ENCODE assay signal across 8 cellular contexts in genomic region chrX:129637217-129638109, GRCh38. TPM values are rescaled to one million over a fixed set of nuclear protein-coding genes. Genes with fewer than 3 reads are reported as not detected.
DNase-seq lines count a peak whose midpoint lies in the region; ATAC-seq and TF ChIP-seq lines count a peak whose summit lies in the region.

No MANE protein-coding gene starts in this region.

- H3K27me3 Mint-ChIP-seq in naive thymus-derived CD8-positive, alpha-beta T cell = no peaks in the 10 kb centered on the region

- H3K4me1 Mint-ChIP-seq in naive thymus-derived CD8-positive, alpha-beta T cell = peaks cover 0 to 4% (median 1%) of the 10 kb centered on the region in 4 donors

- no peak overlapping the region for H3K27ac Mint-ChIP-seq in naive thymus-derived CD8-positive, alpha-beta T cell

- DNase-seq in NCI-H446 (lab: John Stamatoyannopoulos, UW) = peak; percentile 22 to 67
- no peak for DNase-seq in NCI-H446 treated with DMSO at 0.1 percent for 48 hours (lab: John Stamatoyannopoulos, UW)
- DNase-seq in NCI-H82 (lab: John Stamatoyannopoulos, UW) = peak; percentile 75
- DNase-seq in activated CD8-positive, alpha-beta memory T cell treated with anti-CD3 and anti-CD28 coated beads, Interleukin-2, amount 50 U/mL, for 4 hours = peak; percentile 79
- DNase-seq in epithelial cell of proximal tubule (ENCODE audit: low read depth) = no peak
- DNase-seq in naive thymus-derived CD8-positive, alpha-beta T cell = peak; percentile 48 to 83 (median 69)
- DNase-seq in stimulated activated CD8-positive, alpha-beta memory T cell treated with anti-CD3 and anti-CD28 coated beads, Interleukin-7, amount 100 ng/mL, for 48 hours (ENCODE audit: extremely low read depth in 1 of 2, low read depth in 1 of 2) = peak; percentile 34 to 39

- peak; percentile 78 for TF ChIP-seq CTCF in epithelial cell of proximal tubule (conservative IDR thresholded peaks at IDR 0.05; ENCODE audit: low read depth, low read length)

- peaks cover 0 to 4% (median 0%) of the 10 kb centered on the region in 9 donors for H3K9me3 Mint-ChIP-seq in naive thymus-derived CD8-positive, alpha-beta T cell

- POLR2A ChIA-PET in naive thymus-derived CD8-positive, alpha-beta T cell (lab: Charles Lee) = no interaction called here

- no peaks in the 10 kb centered on the region for H3K36me3 Mint-ChIP-seq in naive thymus-derived CD8-positive, alpha-beta T cell

- no peak overlapping the region for H3K4me3 Mint-ChIP-seq in naive thymus-derived CD8-positive, alpha-beta T cell

- no peak overlapping the region for H3K4me3 ChIP-seq in epithelial cell of proximal tubule (ENCODE audit: low read depth, low read length)

- peak; percentile 61 for ATAC-seq in HG03025 (IDR thresholded peaks at IDR 0.05; ENCODE audit: low FRiP score, unreplicated experiment)
- peak; percentile 71 for ATAC-seq in naive thymus-derived CD8-positive, alpha-beta T cell

RNA-seq across cellular contexts. Expression of gene APLN, which starts 17.3 kb away (rescaled TPM):
- 0.36 and 1.8 TPM in 2 replicates for total RNA-seq in epithelial cell of proximal tubule
- not detected for total RNA-seq in naive thymus-derived CD8-positive, alpha-beta T cell
- polyA plus RNA-seq in naive thymus-derived CD8-positive, alpha-beta T cell = not detected

Comparison
In these comparisons a context has a peak if more than half of its experiments do, and no peak if none do; other contexts are left out.
1. DNase-seq: peak in NCI-H446 (2 of 2), NCI-H82 (single experiment), activated CD8-positive, alpha-beta memory T cell treated with anti-CD3 and anti-CD28 coated beads, Interleukin-2, amount 50 U/mL, for 4 hours (single experiment), naive thymus-derived CD8-positive, alpha-beta T cell (10 of 10) and stimulated activated CD8-positive, alpha-beta memory T cell treated with anti-CD3 and anti-CD28 coated beads, Interleukin-7, amount 100 ng/mL, for 48 hours (2 of 2); none in NCI-H446 treated with DMSO at 0.1 percent for 48 hours (single experiment) and epithelial cell of proximal tubule (single experiment).